In the genomic region with DNA sequence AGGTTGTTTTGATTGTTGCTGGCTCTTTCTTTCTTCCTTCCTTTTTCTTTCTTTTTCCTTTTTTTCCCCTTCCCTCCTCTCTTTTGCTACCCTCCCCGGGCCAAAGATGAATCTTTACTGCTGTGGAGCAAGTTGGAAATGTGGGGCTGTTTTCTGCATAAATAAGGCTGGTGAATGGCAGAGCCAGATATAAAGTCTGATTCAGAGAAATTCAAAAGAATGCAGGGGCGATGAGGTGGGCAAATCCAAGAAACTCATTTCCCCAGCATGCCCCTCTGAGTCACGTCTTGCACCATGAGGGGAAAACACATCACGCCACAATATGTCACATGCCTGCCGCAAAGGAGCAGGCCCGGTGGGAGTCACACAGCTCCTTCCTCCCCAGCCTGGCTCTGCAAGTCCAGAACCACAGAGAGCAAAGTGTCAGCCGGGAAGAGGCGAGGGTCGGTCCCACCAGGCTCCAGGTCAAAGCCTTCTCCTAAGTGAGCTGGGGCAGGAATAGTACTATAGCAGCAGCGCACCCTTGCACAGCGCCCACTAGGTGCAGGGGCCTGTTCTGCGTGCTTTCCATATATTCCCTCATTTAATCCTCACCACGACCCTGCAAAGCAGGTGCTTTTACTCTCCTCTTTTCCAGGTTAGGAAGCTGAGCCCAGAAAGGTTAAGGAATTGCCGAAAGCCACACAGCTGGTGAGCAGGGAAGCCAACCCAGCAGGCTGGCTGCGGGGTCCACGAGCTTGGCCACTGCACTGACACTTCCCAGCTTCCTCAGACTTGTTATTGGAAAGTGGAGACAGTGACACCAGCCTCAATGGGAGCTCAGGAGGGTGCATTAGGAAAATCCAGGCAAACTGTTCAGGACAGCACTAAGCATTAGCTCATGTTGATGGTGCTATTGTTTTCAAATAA, we compare ENCODE assay signal across 1 cellular context.
TF ChIP-seq lines count a peak whose summit lies in the region.

No MANE protein-coding gene starts in this region.

TF ChIP-seq in K562, 482 proteins besides CTCF, POLR2A, EP300 and RAD21 (continued from another document and continues in another):
- TF ChIP-seq, protein P1, sequence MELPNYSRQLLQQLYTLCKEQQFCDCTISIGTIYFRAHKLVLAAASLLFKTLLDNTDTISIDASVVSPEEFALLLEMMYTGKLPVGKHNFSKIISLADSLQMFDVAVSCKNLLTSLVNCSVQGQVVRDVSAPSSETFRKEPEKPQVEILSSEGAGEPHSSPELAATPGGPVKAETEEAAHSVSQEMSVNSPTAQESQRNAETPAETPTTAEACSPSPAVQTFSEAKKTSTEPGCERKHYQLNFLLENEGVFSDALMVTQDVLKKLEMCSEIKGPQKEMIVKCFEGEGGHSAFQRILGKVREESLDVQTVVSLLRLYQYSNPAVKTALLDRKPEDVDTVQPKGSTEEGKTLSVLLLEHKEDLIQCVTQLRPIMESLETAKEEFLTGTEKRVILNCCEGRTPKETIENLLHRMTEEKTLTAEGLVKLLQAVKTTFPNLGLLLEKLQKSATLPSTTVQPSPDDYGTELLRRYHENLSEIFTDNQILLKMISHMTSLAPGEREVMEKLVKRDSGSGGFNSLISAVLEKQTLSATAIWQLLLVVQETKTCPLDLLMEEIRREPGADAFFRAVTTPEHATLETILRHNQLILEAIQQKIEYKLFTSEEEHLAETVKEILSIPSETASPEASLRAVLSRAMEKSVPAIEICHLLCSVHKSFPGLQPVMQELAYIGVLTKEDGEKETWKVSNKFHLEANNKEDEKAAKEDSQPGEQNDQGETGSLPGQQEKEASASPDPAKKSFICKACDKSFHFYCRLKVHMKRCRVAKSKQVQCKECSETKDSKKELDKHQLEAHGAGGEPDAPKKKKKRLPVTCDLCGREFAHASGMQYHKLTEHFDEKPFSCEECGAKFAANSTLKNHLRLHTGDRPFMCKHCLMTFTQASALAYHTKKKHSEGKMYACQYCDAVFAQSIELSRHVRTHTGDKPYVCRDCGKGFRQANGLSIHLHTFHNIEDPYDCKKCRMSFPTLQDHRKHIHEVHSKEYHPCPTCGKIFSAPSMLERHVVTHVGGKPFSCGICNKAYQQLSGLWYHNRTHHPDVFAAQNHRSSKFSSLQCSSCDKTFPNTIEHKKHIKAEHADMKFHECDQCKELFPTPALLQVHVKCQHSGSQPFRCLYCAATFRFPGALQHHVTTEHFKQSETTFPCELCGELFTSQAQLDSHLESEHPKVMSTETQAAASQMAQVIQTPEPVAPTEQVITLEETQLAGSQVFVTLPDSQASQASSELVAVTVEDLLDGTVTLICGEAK (IDR thresholded peaks at IDR 0.05) = peak; percentile 63
- TF ChIP-seq, protein P1 (CRISPR knock-in tag; IDR thresholded peaks at IDR 0.05) = no peak
- TF ChIP-seq MTA1 (IDR thresholded peaks at IDR 0.05; ENCODE audit: borderline replicate concordance) (peak; percentile 74), SMARCE1 (IDR thresholded peaks at IDR 0.05) (peak; percentile 65), CC2D1A (IDR thresholded peaks at IDR 0.05) (no peak; the same call in 1 of the 2 replicates), HLTF (IDR thresholded peaks at IDR 0.05) (no peak), HNRNPLL (IDR thresholded peaks at IDR 0.05; ENCODE audit: low read depth, low read length, poor library complexity, severe bottlenecking) (peak; percentile 27), LEF1 (IDR thresholded peaks at IDR 0.05) (0 out of 2 replicates have a peak, but pooled peaks have one; percentile 45), TAF7 (tag; IDR thresholded peaks at IDR 0.05) (peak; percentile 73; the same call in 1 of the 2 replicates), BRD9 (IDR thresholded peaks at IDR 0.05; ENCODE audit: low read depth, partially characterized antibody) (peak; percentile 64), ELF1 (tag; IDR thresholded peaks at IDR 0.05) (peak; percentile 68), NFIC (IDR thresholded peaks at IDR 0.05) (no peak), TRIM28 (IDR thresholded peaks at IDR 0.05) (0 out of 2 replicates have a peak, but pooled peaks have one; percentile 33), SMARCA5 (IDR thresholded peaks at IDR 0.05) (0 out of 2 replicates have a peak, but pooled peaks have one; percentile 32), TARDBP (IDR thresholded peaks at IDR 0.05) (no peak), ZKSCAN1 (IDR thresholded peaks at IDR 0.05; ENCODE audit: low read depth, low read length) (0 out of 2 replicates have a peak, but pooled peaks have one; percentile 45), HDAC6 (IDR thresholded peaks at IDR 0.05; ENCODE audit: low read depth, low read length) (peak; percentile 47; the same call in 1 of the 2 replicates), FOXP1 (CRISPR knock-in tag; IDR thresholded peaks at IDR 0.05) (peak; percentile 46; the same call in 1 of the 2 replicates), SUPT5H (IDR thresholded peaks at IDR 0.05) (peak; percentile 31; the same call in 1 of the 2 replicates), MYC (IDR thresholded peaks at IDR 0.05; ENCODE audit: low read depth, low read length) (peak; percentile 68), MYC (CRISPR knock-in tag; IDR thresholded peaks at IDR 0.05; ENCODE audit: borderline replicate concordance, low read depth) (0 out of 2 replicates have a peak, but pooled peaks have one; percentile 28), L3MBTL2 (IDR thresholded peaks at IDR 0.05) (peak; percentile 80), HDGF (IDR thresholded peaks at IDR 0.05) (0 out of 2 replicates have a peak, but pooled peaks have one; percentile 52), ZNF41 (CRISPR knock-in tag; conservative IDR thresholded peaks at IDR 0.05) (no peak), PHF8 (IDR thresholded peaks at IDR 0.05; ENCODE audit: borderline replicate concordance, low read length) (peak; percentile 45; the same call in 1 of the 2 replicates), TEAD4 (IDR thresholded peaks at IDR 0.05; ENCODE audit: low read length) (peak; percentile 23; the same call in 1 of the 2 replicates), TEAD4 (CRISPR knock-in tag; IDR thresholded peaks at IDR 0.05; ENCODE audit: borderline replicate concordance) (no peak), ZNF134 (CRISPR knock-in tag; conservative IDR thresholded peaks at IDR 0.05) (no peak), HDAC1 (IDR thresholded peaks at IDR 0.05) (peak in 1 of 2 experiments; percentile 32; a peak in 1 of 4 replicates), SRSF9 (IDR thresholded peaks at IDR 0.05; ENCODE audit: borderline replicate concordance, low read depth, low read length) (no peak), PHB (CRISPR knock-in tag; IDR thresholded peaks at IDR 0.05) (no peak), HMG20A (CRISPR knock-in tag; conservative IDR thresholded peaks at IDR 0.05) (no peak), ZNF24 (IDR thresholded peaks at IDR 0.05) (peak; percentile 37; the same call in 1 of the 2 replicates), THRAP3 (IDR thresholded peaks at IDR 0.05; ENCODE audit: borderline replicate concordance) (peak; percentile 80; the same call in 1 of the 2 replicates), PPARD (CRISPR knock-in tag; IDR thresholded peaks at IDR 0.05) (no peak), PML (IDR thresholded peaks at IDR 0.05; ENCODE audit: low read length) (0 out of 2 replicates have a peak, but pooled peaks have one; percentile 27), CBFA2T3 (IDR thresholded peaks at IDR 0.05) (no peak), JUND (IDR thresholded peaks at IDR 0.05; ENCODE audit: borderline replicate concordance, low read depth, low read length) (peak; percentile 52), JUND (tag; IDR thresholded peaks at IDR 0.05; ENCODE audit: borderline replicate concordance, low read depth, low read length) (peak; percentile 54; the same call in 2 of the 3 replicates), NR2C1 (IDR thresholded peaks at IDR 0.05) (0 out of 2 replicates have a peak, but pooled peaks have one; percentile 27), NR2C1 (tag; IDR thresholded peaks at IDR 0.05) (0 out of 2 replicates have a peak, but pooled peaks have one; percentile 9)
- TF ChIP-seq, protein P2, sequence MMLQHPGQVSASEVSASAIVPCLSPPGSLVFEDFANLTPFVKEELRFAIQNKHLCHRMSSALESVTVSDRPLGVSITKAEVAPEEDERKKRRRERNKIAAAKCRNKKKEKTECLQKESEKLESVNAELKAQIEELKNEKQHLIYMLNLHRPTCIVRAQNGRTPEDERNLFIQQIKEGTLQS (IDR thresholded peaks at IDR 0.05) = peak; percentile 75
- TF ChIP-seq, protein P2 (CRISPR knock-in tag; conservative IDR thresholded peaks at IDR 0.05) = no peak
- TF ChIP-seq, protein P3, sequence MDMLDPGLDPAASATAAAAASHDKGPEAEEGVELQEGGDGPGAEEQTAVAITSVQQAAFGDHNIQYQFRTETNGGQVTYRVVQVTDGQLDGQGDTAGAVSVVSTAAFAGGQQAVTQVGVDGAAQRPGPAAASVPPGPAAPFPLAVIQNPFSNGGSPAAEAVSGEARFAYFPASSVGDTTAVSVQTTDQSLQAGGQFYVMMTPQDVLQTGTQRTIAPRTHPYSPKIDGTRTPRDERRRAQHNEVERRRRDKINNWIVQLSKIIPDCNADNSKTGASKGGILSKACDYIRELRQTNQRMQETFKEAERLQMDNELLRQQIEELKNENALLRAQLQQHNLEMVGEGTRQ (CRISPR knock-in tag; IDR thresholded peaks at IDR 0.05) = peak; percentile 29; the same call in 1 of the 2 replicates
- TF ChIP-seq, protein P4, sequence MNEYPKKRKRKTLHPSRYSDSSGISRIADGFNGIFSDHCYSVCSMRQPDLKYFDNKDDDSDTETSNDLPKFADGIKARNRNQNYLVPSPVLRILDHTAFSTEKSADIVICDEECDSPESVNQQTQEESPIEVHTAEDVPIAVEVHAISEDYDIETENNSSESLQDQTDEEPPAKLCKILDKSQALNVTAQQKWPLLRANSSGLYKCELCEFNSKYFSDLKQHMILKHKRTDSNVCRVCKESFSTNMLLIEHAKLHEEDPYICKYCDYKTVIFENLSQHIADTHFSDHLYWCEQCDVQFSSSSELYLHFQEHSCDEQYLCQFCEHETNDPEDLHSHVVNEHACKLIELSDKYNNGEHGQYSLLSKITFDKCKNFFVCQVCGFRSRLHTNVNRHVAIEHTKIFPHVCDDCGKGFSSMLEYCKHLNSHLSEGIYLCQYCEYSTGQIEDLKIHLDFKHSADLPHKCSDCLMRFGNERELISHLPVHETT (CRISPR knock-in tag; conservative IDR thresholded peaks at IDR 0.05 in 1 of 2, IDR thresholded peaks at IDR 0.05 in 1 of 2) = 0 out of 4 replicates have a peak, but pooled peaks of 1 of the 2 experiments have one; percentile 39
- TF ChIP-seq, protein P5, sequence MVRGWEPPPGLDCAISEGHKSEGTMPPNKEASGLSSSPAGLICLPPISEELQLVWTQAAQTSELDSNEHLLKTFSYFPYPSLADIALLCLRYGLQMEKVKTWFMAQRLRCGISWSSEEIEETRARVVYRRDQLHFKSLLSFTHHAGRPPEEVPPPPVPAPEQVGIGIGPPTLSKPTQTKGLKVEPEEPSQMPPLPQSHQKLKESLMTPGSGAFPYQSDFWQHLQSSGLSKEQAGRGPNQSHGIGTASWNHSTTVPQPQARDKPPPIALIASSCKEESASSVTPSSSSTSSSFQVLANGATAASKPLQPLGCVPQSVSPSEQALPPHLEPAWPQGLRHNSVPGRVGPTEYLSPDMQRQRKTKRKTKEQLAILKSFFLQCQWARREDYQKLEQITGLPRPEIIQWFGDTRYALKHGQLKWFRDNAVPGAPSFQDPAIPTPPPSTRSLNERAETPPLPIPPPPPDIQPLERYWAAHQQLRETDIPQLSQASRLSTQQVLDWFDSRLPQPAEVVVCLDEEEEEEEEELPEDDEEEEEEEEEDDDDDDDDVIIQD (CRISPR knock-in tag; IDR thresholded peaks at IDR 0.05) = no peak
- TF ChIP-seq, protein P6, sequence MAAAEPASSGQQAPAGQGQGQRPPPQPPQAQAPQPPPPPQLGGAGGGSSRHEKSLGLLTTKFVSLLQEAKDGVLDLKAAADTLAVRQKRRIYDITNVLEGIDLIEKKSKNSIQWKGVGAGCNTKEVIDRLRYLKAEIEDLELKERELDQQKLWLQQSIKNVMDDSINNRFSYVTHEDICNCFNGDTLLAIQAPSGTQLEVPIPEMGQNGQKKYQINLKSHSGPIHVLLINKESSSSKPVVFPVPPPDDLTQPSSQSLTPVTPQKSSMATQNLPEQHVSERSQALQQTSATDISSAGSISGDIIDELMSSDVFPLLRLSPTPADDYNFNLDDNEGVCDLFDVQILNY (CRISPR knock-in tag; IDR thresholded peaks at IDR 0.05) = no peak
- TF ChIP-seq, protein P7, sequence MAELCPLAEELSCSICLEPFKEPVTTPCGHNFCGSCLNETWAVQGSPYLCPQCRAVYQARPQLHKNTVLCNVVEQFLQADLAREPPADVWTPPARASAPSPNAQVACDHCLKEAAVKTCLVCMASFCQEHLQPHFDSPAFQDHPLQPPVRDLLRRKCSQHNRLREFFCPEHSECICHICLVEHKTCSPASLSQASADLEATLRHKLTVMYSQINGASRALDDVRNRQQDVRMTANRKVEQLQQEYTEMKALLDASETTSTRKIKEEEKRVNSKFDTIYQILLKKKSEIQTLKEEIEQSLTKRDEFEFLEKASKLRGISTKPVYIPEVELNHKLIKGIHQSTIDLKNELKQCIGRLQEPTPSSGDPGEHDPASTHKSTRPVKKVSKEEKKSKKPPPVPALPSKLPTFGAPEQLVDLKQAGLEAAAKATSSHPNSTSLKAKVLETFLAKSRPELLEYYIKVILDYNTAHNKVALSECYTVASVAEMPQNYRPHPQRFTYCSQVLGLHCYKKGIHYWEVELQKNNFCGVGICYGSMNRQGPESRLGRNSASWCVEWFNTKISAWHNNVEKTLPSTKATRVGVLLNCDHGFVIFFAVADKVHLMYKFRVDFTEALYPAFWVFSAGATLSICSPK (IDR thresholded peaks at IDR 0.05; ENCODE audit: borderline replicate concordance) = no peak
